Comparison of ENCODE assay signal across 18 cellular contexts in the genomic region with DNA sequence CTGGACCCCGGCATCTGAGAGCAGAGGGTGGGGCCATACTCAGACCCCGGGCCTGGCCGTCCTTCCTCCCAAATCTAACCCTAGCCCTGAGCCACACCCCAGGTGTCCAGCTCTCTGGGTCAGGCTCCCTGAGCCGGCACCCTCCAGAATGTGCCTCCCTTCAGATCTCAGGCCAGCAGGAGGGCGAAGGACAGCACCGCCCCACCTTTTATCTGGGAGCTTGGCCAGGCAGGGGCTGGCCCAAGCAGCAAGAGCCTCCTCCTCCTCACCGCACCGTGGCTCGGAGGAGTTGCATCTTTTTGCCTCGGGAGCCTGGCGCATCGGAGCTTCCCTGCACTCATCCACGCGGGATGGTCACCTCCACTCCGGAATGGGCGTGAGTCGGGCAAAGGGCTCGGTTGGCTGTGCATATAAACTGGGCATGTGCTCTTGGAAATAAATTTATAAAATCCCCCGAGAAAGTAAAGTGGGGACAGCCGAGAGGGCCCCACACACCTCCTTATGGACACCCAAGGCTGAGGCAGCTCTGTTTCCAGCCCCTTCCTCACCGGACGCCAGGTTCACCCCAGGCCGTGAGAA.
A peak's percentile ranks its signal among the peaks of the same experiment; 100 is the strongest.
DNase-seq lines count a peak whose midpoint lies in the region; ATAC-seq and TF ChIP-seq lines count a peak whose summit lies in the region.
"Had no signal": no experiment of that assay in that cellular context is flagged by ENCODE, and none has a peak within 500 bp of the region (broad histone marks: within the 10 kb centered on the region; RNA-seq: fewer than 3 reads in every experiment).

No MANE protein-coding gene starts in this region.

- H3K4me2 ChIP-seq in GM23248 (ENCODE audit: unreplicated experiment): no peak overlapping the region
- H3K4me2 ChIP-seq: neural progenitor cell had no signal

- H3K79me2 ChIP-seq in GM23248 (ENCODE audit: insufficient read depth): no peaks in the 10 kb centered on the region

- peaks cover 9% of the 10 kb centered on the region; the same call in 1 of the 2 replicates for H3K4me1 ChIP-seq in GM23248 (ENCODE audit: insufficient read depth)
- peaks cover 23% of the 10 kb centered on the region for H3K4me1 ChIP-seq in SJSA1 (replicated peaks)
- H3K4me1 ChIP-seq in ovary (ENCODE audit: insufficient read depth): peaks cover 8% of the 10 kb centered on the region
- no peaks in the 10 kb centered on the region for H3K4me1 ChIP-seq in prostate gland (replicated peaks)
- H3K4me1 ChIP-seq: neural progenitor cell had no signal

- in situ Hi-C loops in GM23248 (cut with MboI): no loop called here
- in situ Hi-C loops in GM13977 (cut with MboI; ENCODE audit: low pct_unique_long_range_greater_than_20kb, low sequenced_read_pairs, unreplicated experiment): no loop called here

- H3K27me3 ChIP-seq in GM23248 (replicated peaks; ENCODE audit: insufficient read depth) (peaks cover 15% of the 10 kb centered on the region), SJSA1 (replicated peaks) (no peaks in the 10 kb centered on the region), ovary (no peaks in the 10 kb centered on the region), prostate gland (replicated peaks; ENCODE audit: insufficient read depth) (no peaks in the 10 kb centered on the region)
- H3K27me3 ChIP-seq: neural progenitor cell had no signal

- ATAC-seq in left cardiac atrium (peak in 1 of 2 donors; percentile 83), HG03520 (IDR thresholded peaks at IDR 0.05; ENCODE audit: unreplicated experiment) (no peak)
- ATAC-seq: effector memory CD8-positive, alpha-beta T cell; GM12878; stimulated activated effector memory CD8-positive, alpha-beta T cell treated with anti-CD3 and anti-CD28 coated beads, Interleukin-12 subunit alpha, Interleukin-12 subunit beta, amount 100 ng/mL, for 72 hours had no signal

- H3K36me3 ChIP-seq in GM23248 (ENCODE audit: low read depth) (no peaks in the 10 kb centered on the region), SJSA1 (no peaks in the 10 kb centered on the region), ovary (no peaks in the 10 kb centered on the region), prostate gland (no peaks in the 10 kb centered on the region)
- H3K36me3 ChIP-seq: neural progenitor cell had no signal

- no peaks in the 10 kb centered on the region for H3K9me2 ChIP-seq in GM23248 (ENCODE audit: insufficient read depth)

- H3K27ac ChIP-seq in GM23248 (no peak overlapping the region), SJSA1 (peak overlapping the region; percentile 87), ovary (no peak overlapping the region), prostate gland (no peak overlapping the region)
- H3K27ac ChIP-seq: neural progenitor cell had no signal

- H3F3A ChIP-seq in GM23248 (ENCODE audit: insufficient read depth): no peaks in the 10 kb centered on the region

- WGBS in GM23248 (ENCODE audit: low coverage in 1 of 2, low lambda C conversion rate in 2 of 2, missing lambda C conversion rate in 2 of 2), 2 experiments: 88 to 92% methylated on average over 20 to 23 of the region's 23 CpGs
- WGBS in ovary, 3 donors: 33 to 51% (median 44%) methylated on average over 23 of the region's 23 CpGs
- 94% methylated on average over 23 of the region's 23 CpGs for WGBS in prostate gland

- intact Hi-C loops in left cardiac atrium (cut with DNase I): no loop called here
- intact Hi-C loops in ovary (cut with DNase I): no loop called here
- intact Hi-C loops in prostate gland (cut with DNase I): no loop called here

- DNase-seq in GM23248 (no peak), SJSA1 (ENCODE audit: low read depth in 1 of 2, low spot score in 2 of 2) (no peak), left cardiac atrium (peak; percentile 51), ovary (peak in 3 of 5 donors; percentile 25 to 61 (median 51)), HuH-7 (ENCODE audit: low spot score) (no peak), prostate gland (ENCODE audit: low spot score) (no peak), GM13977 (ENCODE audit: low spot score) (no peak)
- DNase-seq: activated CD4-positive, CD25-positive, alpha-beta regulatory T cell treated with anti-CD3 and anti-CD28 coated beads, Interleukin-2, amount 50 U/mL, for 72 hours; activated naive CD4-positive, alpha-beta T cell treated with anti-CD3 and anti-CD28 coated beads, Interleukin-2, amount 10 ng/mL, durations not matched to agents 7 days and 5 days; effector memory CD8-positive, alpha-beta T cell; HCEC 1CT; KG1; NCI-H1092 had no signal

- no peak for TF ChIP-seq EP300 in ovary (IDR thresholded peaks at IDR 0.05)

- H3K4me3 ChIP-seq in GM23248 (no peak overlapping the region), SJSA1 (no peak overlapping the region), ovary (no peak overlapping the region), prostate gland (no peak overlapping the region)
- H3K4me3 ChIP-seq: GM12878, lung, neural progenitor cell had no signal

- TF ChIP-seq POLR2A in ovary (IDR thresholded peaks at IDR 0.05): no peak
- no peak for TF ChIP-seq POLR2A in prostate gland (IDR thresholded peaks at IDR 0.05)

- 0 out of 2 replicates have a peak overlapping the region, but pooled peaks have one; percentile 62 for H2AFZ ChIP-seq in GM23248
- H2AFZ ChIP-seq: neural progenitor cell had no signal

- H4K20me1 ChIP-seq in GM23248 (ENCODE audit: insufficient read depth): no peaks in the 10 kb centered on the region

- H3K9ac ChIP-seq in GM23248: peak overlapping the region; percentile 54
- H3K9ac ChIP-seq: neural progenitor cell had no signal

- TF ChIP-seq CTCF in ovary (IDR thresholded peaks at IDR 0.05): no peak
- no peak for TF ChIP-seq CTCF in prostate gland (IDR thresholded peaks at IDR 0.05)
- no peak for TF ChIP-seq CTCF in GM13977 (IDR thresholded peaks at IDR 0.05; ENCODE audit: extremely low read depth, insufficient read depth, missing control alignments)

- no peaks in the 10 kb centered on the region for H3K9me3 ChIP-seq in GM23248 (ENCODE audit: low read depth)
- H3K9me3 ChIP-seq in SJSA1 (replicated peaks): no peaks in the 10 kb centered on the region
- H3K9me3 ChIP-seq in ovary: no peaks in the 10 kb centered on the region
- H3K9me3 ChIP-seq in prostate gland: no peaks in the 10 kb centered on the region

Comparison
In these comparisons a context has a peak if more than half of its experiments do, and no peak if none do; other contexts are left out.
1. DNase-seq: peak in left cardiac atrium (single experiment) and ovary (3 of 5); none in GM23248 (single experiment), SJSA1 (0 of 2), HuH-7 (single experiment), prostate gland (single experiment) and GM13977 (single experiment).